Comparison of ENCODE assay signal across 1 cellular context in genomic region chr4:158164849-158165248, GRCh38.
TF ChIP-seq lines count a peak whose summit lies in the region.

No MANE protein-coding gene starts in this region.

TF ChIP-seq in endothelial cell of umbilical vein, 7 proteins besides CTCF, POLR2A, EP300 and RAD21:
- TF ChIP-seq MYC (IDR thresholded peaks at IDR 0.05; ENCODE audit: low read depth, low read length) (no peak), MAX (IDR thresholded peaks at IDR 0.05; ENCODE audit: insufficient read depth, insufficient read length) (no peak), EZH2 (IDR thresholded peaks at IDR 0.05; ENCODE audit: borderline replicate concordance, low read depth, low read length, severe bottlenecking) (no peak), GATA2 (IDR thresholded peaks at IDR 0.05; ENCODE audit: insufficient read depth, insufficient read length, low read depth, low read length) (no peak), JUN (IDR thresholded peaks at IDR 0.05; ENCODE audit: borderline replicate concordance, insufficient read depth, insufficient read length, low read depth) (no peak), FOS (IDR thresholded peaks at IDR 0.05; ENCODE audit: borderline replicate concordance, insufficient read depth, low read length) (no peak), POLR2AphosphoS5 (IDR thresholded peaks at IDR 0.05; ENCODE audit: insufficient read depth, low read depth, low read length) (no peak)
